Comparison of ENCODE assay signal across 19 cellular contexts in genomic region chr2:3503046-3503445, GRCh38.
"Had no signal": no experiment of that assay in that cellular context is flagged by ENCODE, and none has a peak within 500 bp of the region (broad histone marks: within the 10 kb centered on the region; RNA-seq: fewer than 3 reads in every experiment).

No MANE protein-coding gene starts in this region.

- H3K27ac ChIP-seq: left lung, parathyroid adenoma, thyroid gland, upper lobe of right lung had no signal

- ATAC-seq: left lung; naive thymus-derived CD8-positive, alpha-beta T cell; right cardiac atrium; upper lobe of right lung had no signal

- H3K4me3 ChIP-seq: left lung, thyroid gland, upper lobe of right lung had no signal

- H3K79me2 ChIP-seq: parathyroid adenoma had no signal

- H3K9me3 ChIP-seq: left lung, thyroid gland, upper lobe of right lung had no signal

- H2AFZ ChIP-seq: parathyroid adenoma had no signal

- H3K9ac ChIP-seq: parathyroid adenoma had no signal

- DNase-seq: activated B cell treated with CpG ODN at 0.5 μM for 24 hours; activated CD4-positive, alpha-beta T cell treated with anti-CD3 and anti-CD28 coated beads for 4 hours; activated CD4-positive, alpha-beta T cell treated with anti-CD3 and anti-CD28 coated beads, Interleukin-2, amount 50 U/mL, for 48 hours; activated naive CD4-positive, alpha-beta T cell treated with Interleukin-2 at 50 U/mL for 16 hours; activated naive CD8-positive, alpha-beta T cell treated with anti-CD3 and anti-CD28 coated beads for 36 hours; activated T-cell treated with anti-CD3 and anti-CD28 coated beads, Interleukin-2, amount 50 U/mL, for 48 hours; foreskin fibroblast; kidney glomerular epithelial cell; left lung; naive thymus-derived CD8-positive, alpha-beta T cell; right cardiac atrium; stimulated activated CD4-positive, alpha-beta T cell treated with anti-CD3 and anti-CD28 coated beads, Interleukin-12 subunit alpha, Interleukin-12 subunit beta, amount 100 ng/mL, for 4 hours; substantia nigra; T1000; thyroid gland; upper lobe of right lung had no signal

- FAIRE-seq: astrocyte, endometrium had no signal

- H3K27me3 ChIP-seq: left lung, thyroid gland, upper lobe of right lung had no signal

- H3K4me1 ChIP-seq: left lung, parathyroid adenoma, thyroid gland, upper lobe of right lung had no signal
